ENCODE assay signal across 9 cellular contexts in genomic region chr12:45986646-45987338, GRCh38. TPM values are rescaled to one million over a fixed set of nuclear protein-coding genes. Genes with fewer than 3 reads are reported as not detected.
DNase-seq lines count a peak whose midpoint lies in the region; ATAC-seq and TF ChIP-seq lines count a peak whose summit lies in the region.
"Had no signal": no experiment of that assay in that cellular context is flagged by ENCODE, and none has a peak within 500 bp of the region (broad histone marks: within the 10 kb centered on the region; RNA-seq: fewer than 3 reads in every experiment).

No MANE protein-coding gene starts in this region.

- H3K9me3 ChIP-seq in heart right ventricle (no peaks in the 10 kb centered on the region), fibroblast of lung (ENCODE audit: control insufficient read depth, insufficient read depth, low read depth, low read length) (no peaks in the 10 kb centered on the region), osteoblast (ENCODE audit: low read depth, low read length) (no peaks in the 10 kb centered on the region)

- ATAC-seq in heart right ventricle (no peak), left ventricle myocardium superior (no peak), HG03439 (IDR thresholded peaks at IDR 0.05; ENCODE audit: unreplicated experiment) (no peak)
- ATAC-seq in stimulated activated naive CD8-positive, alpha-beta T cell treated with anti-CD3 and anti-CD28 coated beads, Interleukin-15, amount 100 ng/mL, for 72 hours = no peak

- no peaks in the 10 kb centered on the region for H3K27me3 Mint-ChIP-seq in stimulated activated naive CD8-positive, alpha-beta T cell treated with anti-CD3 and anti-CD28 coated beads, Interleukin-15, amount 100 ng/mL, for 72 hours

- 60 to 61% methylated on average over 5 of the region's 5 CpGs for WGBS in heart right ventricle, 2 donors

- intact Hi-C loops in heart right ventricle (cut with DNase I) = no loop called here
- intact Hi-C loops in left ventricle myocardium superior (cut with micrococcal nuclease) = no loop called here

- H3K4me3 ChIP-seq in heart right ventricle (peak overlapping the region in 4 of 10 donors; percentile 68 to 97 (median 78)), fibroblast of lung (replicated peaks in 1 of 4; ENCODE audit: control extremely low read depth in 1 of 4, insufficient read depth in 1 of 4, low read depth in 3 of 4, low read length in 4 of 4) (no peak overlapping the region), osteoblast (ENCODE audit: insufficient read depth, low read length) (no peak overlapping the region)

- TF ChIP-seq CTCF in heart right ventricle (IDR thresholded peaks at IDR 0.05) (no peak), fibroblast of lung (conservative IDR thresholded peaks at IDR 0.05 in 1 of 2, IDR thresholded peaks at IDR 0.05 in 1 of 2; ENCODE audit: low read depth in 1 of 2, low read length in 2 of 2) (no peak), osteoblast (IDR thresholded peaks at IDR 0.05; ENCODE audit: extremely low read depth, low read depth, low read length) (no peak)

- H3K4me1 ChIP-seq in heart right ventricle (peaks cover 10 to 76% (median 72%) of the 10 kb centered on the region in 9 donors), fibroblast of lung (ENCODE audit: control insufficient read depth, extremely low read depth, insufficient read depth, low read length) (peaks cover 4% of the 10 kb centered on the region), osteoblast (ENCODE audit: insufficient read depth, low read length) (peaks cover 22% of the 10 kb centered on the region)

- no peak overlapping the region for H3K27ac Mint-ChIP-seq in stimulated activated naive CD8-positive, alpha-beta T cell treated with anti-CD3 and anti-CD28 coated beads, Interleukin-15, amount 100 ng/mL, for 72 hours

- H3K4me1 Mint-ChIP-seq in stimulated activated naive CD8-positive, alpha-beta T cell treated with anti-CD3 and anti-CD28 coated beads, Interleukin-15, amount 100 ng/mL, for 72 hours = peaks cover 64% of the 10 kb centered on the region

- peak overlapping the region in 9 of 10 donors; percentile 6 to 100 (median 96) for H3K27ac ChIP-seq in heart right ventricle
- H3K27ac ChIP-seq in fibroblast of lung (ENCODE audit: insufficient read depth, low read length) = no peak overlapping the region
- no peak overlapping the region for H3K27ac ChIP-seq in osteoblast (ENCODE audit: low read depth, low read length)

- H3K4me2 ChIP-seq in fibroblast of lung (ENCODE audit: extremely low read depth, insufficient read depth, low read length) = peak overlapping the region; percentile 17
- no peak overlapping the region for H3K4me2 ChIP-seq in osteoblast (ENCODE audit: insufficient read depth, low read length)

- H3K36me3 ChIP-seq in heart right ventricle = peaks cover 0 to 25% (median 0%) of the 10 kb centered on the region in 9 donors
- no peaks in the 10 kb centered on the region for H3K36me3 ChIP-seq in fibroblast of lung (ENCODE audit: control insufficient read depth, insufficient read depth, low read length)
- H3K36me3 ChIP-seq in osteoblast (ENCODE audit: insufficient read depth, low read length) = peaks cover 7% of the 10 kb centered on the region

- H3K4me3 Mint-ChIP-seq in stimulated activated naive CD8-positive, alpha-beta T cell treated with anti-CD3 and anti-CD28 coated beads, Interleukin-15, amount 100 ng/mL, for 72 hours = peak overlapping the region; percentile 5 to 6

- H4K20me1 ChIP-seq in fibroblast of lung (ENCODE audit: control insufficient read depth, extremely low read depth, insufficient read depth, low read length) (no peaks in the 10 kb centered on the region), osteoblast (ENCODE audit: insufficient read depth, low read length) (peaks cover 47% of the 10 kb centered on the region)

- H3K9me3 Mint-ChIP-seq in stimulated activated naive CD8-positive, alpha-beta T cell treated with anti-CD3 and anti-CD28 coated beads, Interleukin-15, amount 100 ng/mL, for 72 hours = no peaks in the 10 kb centered on the region

- no peak overlapping the region for H2AFZ ChIP-seq in fibroblast of lung (ENCODE audit: low read length)
- no peak overlapping the region for H2AFZ ChIP-seq in osteoblast (ENCODE audit: low read length)

- H3K27me3 ChIP-seq in heart right ventricle (no peaks in the 10 kb centered on the region), fibroblast of lung (ENCODE audit: control insufficient read depth, insufficient read depth, low read length) (no peaks in the 10 kb centered on the region), osteoblast (ENCODE audit: insufficient read depth, low read length) (no peaks in the 10 kb centered on the region)

- H3K79me2 ChIP-seq in fibroblast of lung (ENCODE audit: control insufficient read depth, insufficient read depth, low read length) (peaks cover 86% of the 10 kb centered on the region), osteoblast (ENCODE audit: insufficient read depth, low read length) (peaks cover 85% of the 10 kb centered on the region)

- H3K9ac ChIP-seq in fibroblast of lung (ENCODE audit: insufficient read depth, low read length) = no peak overlapping the region

- DNase-seq in heart right ventricle (no peak), left ventricle myocardium superior (no peak), SIG-M5 (lab: John Stamatoyannopoulos, UW) (peak; percentile 15), fibroblast of lung (ENCODE audit: low read depth in 2 of 2) (peak in 1 of 2 donors; percentile 37), osteoblast (ENCODE audit: insufficient read length, low spot score, missing footprints) (no peak)
- no peak for DNase-seq in stimulated activated naive CD8-positive, alpha-beta T cell treated with anti-CD3 and anti-CD28 coated beads, Interleukin-15, amount 100 ng/mL, for 72 hours
- no peak for DNase-seq in NK-92 treated with Interleukin-12 subunit alpha and Interleukin-12 subunit beta, amount 100 ng/mL, for 24 hours (lab: John Stamatoyannopoulos, UW)
- DNase-seq: NCI-H446 had no signal

RNA-seq across cellular contexts. Expression of gene SCAF11, which starts 3.6 kb away (rescaled TPM):
- total RNA-seq in heart right ventricle (100 to 1,000 TPM in 3 of 10 donors, 10 to 100 TPM in 7; 71.9 to 112 (median 87.3) TPM), left ventricle myocardium superior (79.9 TPM), fibroblast of lung (43.8 and 45.5 TPM in 2 replicates), osteoblast (132 and 138 TPM in 2 replicates)
- polyA plus RNA-seq in heart right ventricle (10 to 100 TPM; 15.1 to 32.8 TPM), fibroblast of lung (56.0 and 79.4 TPM in 2 replicates)
- 33.8 and 50.8 TPM in 2 replicates for polyA plus RNA-seq in fibroblast of lung (2012)
- polyA minus RNA-seq in fibroblast of lung (ENCODE audit: low replicate concordance) = 3.6 and 14.6 TPM in 2 replicates

Comparison
In these comparisons a context has a peak if more than half of its experiments do, and no peak if none do; other contexts are left out.
1. H3K27ac ChIP-seq: peak in heart right ventricle (9 of 10); none in fibroblast of lung (single experiment) and osteoblast (single experiment).